Comparison of ENCODE assay signal across 25 cellular contexts in the genomic region with DNA sequence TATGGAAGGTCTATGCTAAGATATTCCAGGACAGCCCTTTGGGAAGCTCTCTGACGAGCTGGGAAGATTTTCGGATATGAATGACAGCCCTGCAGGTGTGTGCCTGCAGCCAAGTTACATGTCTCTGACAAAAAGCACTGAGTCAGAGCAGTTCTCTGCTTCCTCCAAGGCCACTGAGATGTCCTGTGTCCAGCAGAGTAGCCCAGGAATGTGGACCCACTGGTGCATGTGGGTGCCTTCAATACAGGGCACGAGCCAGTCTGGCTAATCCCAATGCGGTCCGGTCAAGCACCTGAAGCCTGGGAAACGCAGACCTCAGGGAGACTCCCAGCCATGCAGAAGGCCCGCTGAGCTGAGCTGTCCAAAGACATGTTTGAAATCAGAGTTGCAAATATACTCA.
"Had no signal": no experiment of that assay in that cellular context is flagged by ENCODE, and none has a peak within 500 bp of the region (broad histone marks: within the 10 kb centered on the region; RNA-seq: fewer than 3 reads in every experiment).

No MANE protein-coding gene starts in this region.

- H3K4me3 ChIP-seq: esophagus muscularis mucosa, heart left ventricle, left ventricle myocardium inferior, lung, right lobe of liver, tibial nerve had no signal

- DNase-seq: activated CD4-positive, alpha-beta T cell treated with anti-CD3 and anti-CD28 coated beads for 36 hours; activated CD4-positive, CD25-positive, alpha-beta regulatory T cell; activated CD8-positive, alpha-beta memory T cell treated with anti-CD3 and anti-CD28 coated beads, Interleukin-2, amount 10 ng/mL, durations not matched to agents 7 days and 5 days; activated CD8-positive, alpha-beta T cell treated with anti-CD3 and anti-CD28 coated beads, Interleukin-2, amount 10 ng/mL, durations not matched to agents 7 days and 5 days; anterior cingulate cortex; foreskin keratinocyte; heart left ventricle; hypothalamus; left ventricle myocardium inferior; small intestine; stimulated activated CD4-positive, alpha-beta T cell treated with anti-CD3 and anti-CD28 coated beads, Interleukin-1b, Interleukin-23, amount 100 ng/mL, for 48 hours; stimulated activated CD4-positive, alpha-beta T cell treated with anti-CD3 and anti-CD28 coated beads, Interleukin-4, amount 100 ng/mL, for 4 hours; stimulated activated CD8-positive, alpha-beta memory T cell treated with anti-CD3 and anti-CD28 coated beads, Interleukin-4, amount 100 ng/mL, for 48 hours had no signal

- H3K27me3 Mint-ChIP-seq: activated CD4-positive, alpha-beta T cell treated with anti-CD3 and anti-CD28 coated beads for 36 hours; activated CD8-positive, alpha-beta memory T cell treated with anti-CD3 and anti-CD28 coated beads, Interleukin-2, amount 10 ng/mL, durations not matched to agents 7 days and 5 days; activated naive CD8-positive, alpha-beta T cell; stimulated activated memory B cell treated with anti-CD40 and anti-IgM and Interleukin-4, amounts not matched to agents 10 μg/mL and 1 μg/mL and 100 μg/mL, for 72 hours had no signal

- H3K4me1 ChIP-seq: esophagus muscularis mucosa, foreskin keratinocyte, heart left ventricle, left ventricle myocardium inferior, right lobe of liver, tibial nerve had no signal

- H3K4me3 Mint-ChIP-seq: activated CD4-positive, alpha-beta T cell treated with anti-CD3 and anti-CD28 coated beads for 36 hours; activated CD8-positive, alpha-beta memory T cell treated with anti-CD3 and anti-CD28 coated beads, Interleukin-2, amount 10 ng/mL, durations not matched to agents 7 days and 5 days; activated CD8-positive, alpha-beta T cell treated with anti-CD3 and anti-CD28 coated beads, Interleukin-2, amount 10 ng/mL, durations not matched to agents 7 days and 5 days; activated naive CD8-positive, alpha-beta T cell; activated T-helper 1 cell treated with anti-CD3 and anti-CD28 coated beads, Interleukin-12 subunit alpha, Interleukin-12 subunit beta, Interleukin-2, Interleukin-4 antibody, amounts not matched to agents 30 ng/mL and 10 ng/mL and 1 ng/mL, durations not matched to agents 14 hours and 24 hours and 36 hours; nephron; stimulated activated memory B cell treated with anti-CD40 and anti-IgM and Interleukin-4, amounts not matched to agents 10 μg/mL and 1 μg/mL and 100 μg/mL, for 72 hours; T-cell; T-helper 2 cell treated with Interferon-gamma antibody and Interleukin-4, amounts not matched to agents 5 μg/mL and 100 μg/mL, for 36 hours had no signal

- H3K27me3 ChIP-seq: foreskin keratinocyte, neutrophil, right lobe of liver, tibial nerve had no signal

- H3K27ac Mint-ChIP-seq: activated CD4-positive, alpha-beta T cell treated with anti-CD3 and anti-CD28 coated beads for 36 hours; activated CD8-positive, alpha-beta memory T cell treated with anti-CD3 and anti-CD28 coated beads, Interleukin-2, amount 10 ng/mL, durations not matched to agents 7 days and 5 days; activated CD8-positive, alpha-beta T cell treated with anti-CD3 and anti-CD28 coated beads, Interleukin-2, amount 10 ng/mL, durations not matched to agents 7 days and 5 days; activated naive CD8-positive, alpha-beta T cell; activated T-helper 1 cell treated with anti-CD3 and anti-CD28 coated beads, Interleukin-12 subunit alpha, Interleukin-12 subunit beta, Interleukin-2, Interleukin-4 antibody, amounts not matched to agents 30 ng/mL and 10 ng/mL and 1 ng/mL, durations not matched to agents 14 hours and 24 hours and 36 hours; nephron; progenitor cell of endocrine pancreas; stimulated activated memory B cell treated with anti-CD40 and anti-IgM and Interleukin-4, amounts not matched to agents 10 μg/mL and 1 μg/mL and 100 μg/mL, for 72 hours; T-cell; T-helper 2 cell treated with Interferon-gamma antibody and Interleukin-4, amounts not matched to agents 5 μg/mL and 100 μg/mL, for 36 hours had no signal

- ATAC-seq: activated CD4-positive, alpha-beta T cell treated with anti-CD3 and anti-CD28 coated beads for 36 hours; activated CD8-positive, alpha-beta memory T cell treated with anti-CD3 and anti-CD28 coated beads, Interleukin-2, amount 10 ng/mL, durations not matched to agents 7 days and 5 days; activated CD8-positive, alpha-beta T cell treated with anti-CD3 and anti-CD28 coated beads, Interleukin-2, amount 10 ng/mL, durations not matched to agents 7 days and 5 days; foreskin keratinocyte; heart left ventricle; right lobe of liver; stimulated activated memory B cell treated with anti-CD40 and anti-IgM and Interleukin-4, amounts not matched to agents 10 μg/mL and 1 μg/mL and 100 μg/mL, for 72 hours; T-cell had no signal

- H3K9me3 Mint-ChIP-seq: activated T-helper 1 cell treated with anti-CD3 and anti-CD28 coated beads, Interleukin-12 subunit alpha, Interleukin-12 subunit beta, Interleukin-2, Interleukin-4 antibody, amounts not matched to agents 30 ng/mL and 10 ng/mL and 1 ng/mL, durations not matched to agents 14 hours and 24 hours and 36 hours; nephron; stimulated activated memory B cell treated with anti-CD40 and anti-IgM and Interleukin-4, amounts not matched to agents 10 μg/mL and 1 μg/mL and 100 μg/mL, for 72 hours; T-cell; T-helper 2 cell treated with Interferon-gamma antibody and Interleukin-4, amounts not matched to agents 5 μg/mL and 100 μg/mL, for 36 hours had no signal

- H3K9me3 ChIP-seq: esophagus muscularis mucosa, heart left ventricle, left ventricle myocardium inferior, neutrophil, right lobe of liver, tibial nerve had no signal

- H3K4me1 Mint-ChIP-seq: activated CD4-positive, alpha-beta T cell treated with anti-CD3 and anti-CD28 coated beads for 36 hours; activated CD8-positive, alpha-beta memory T cell treated with anti-CD3 and anti-CD28 coated beads, Interleukin-2, amount 10 ng/mL, durations not matched to agents 7 days and 5 days; stimulated activated memory B cell treated with anti-CD40 and anti-IgM and Interleukin-4, amounts not matched to agents 10 μg/mL and 1 μg/mL and 100 μg/mL, for 72 hours; T-cell had no signal

- H3K36me3 Mint-ChIP-seq: activated CD8-positive, alpha-beta memory T cell treated with anti-CD3 and anti-CD28 coated beads, Interleukin-2, amount 10 ng/mL, durations not matched to agents 7 days and 5 days; activated naive CD8-positive, alpha-beta T cell; stimulated activated memory B cell treated with anti-CD40 and anti-IgM and Interleukin-4, amounts not matched to agents 10 μg/mL and 1 μg/mL and 100 μg/mL, for 72 hours; T-cell had no signal

- H3K27ac ChIP-seq: esophagus muscularis mucosa, foreskin keratinocyte, heart left ventricle, left ventricle myocardium inferior, neutrophil, right lobe of liver, tibial nerve had no signal

- H3K36me3 ChIP-seq: esophagus muscularis mucosa, heart left ventricle, left ventricle myocardium inferior, neutrophil, right lobe of liver, tibial nerve had no signal
